Comparison of ENCODE assay signal across 1 cellular context in genomic region chr17:39598047-39598481, GRCh38.
TF ChIP-seq lines count a peak whose summit lies in the region.

No MANE protein-coding gene starts in this region.

TF ChIP-seq in WTC11, 78 proteins besides CTCF, POLR2A, EP300 and RAD21 (continued from another document):
- TF ChIP-seq AFF4 (CRISPR knock-in tag; IDR thresholded peaks at IDR 0.05; ENCODE audit: borderline replicate concordance), result no peak
- no peak for TF ChIP-seq ZNF138 (CRISPR knock-in tag; conservative IDR thresholded peaks at IDR 0.05)
- TF ChIP-seq TEAD1 (CRISPR knock-in tag; IDR thresholded peaks at IDR 0.05), result no peak
- TF ChIP-seq NFATC4 (CRISPR knock-in tag; IDR thresholded peaks at IDR 0.05), result no peak
- no peak for TF ChIP-seq NR1H2 (CRISPR knock-in tag; IDR thresholded peaks at IDR 0.05)
- no peak for TF ChIP-seq FOXJ3 (CRISPR knock-in tag; IDR thresholded peaks at IDR 0.05; ENCODE audit: borderline replicate concordance)
- TF ChIP-seq ZNF423 (CRISPR knock-in tag; IDR thresholded peaks at IDR 0.05), result no peak
